ENCODE assay signal across 9 cellular contexts in the genomic region with DNA sequence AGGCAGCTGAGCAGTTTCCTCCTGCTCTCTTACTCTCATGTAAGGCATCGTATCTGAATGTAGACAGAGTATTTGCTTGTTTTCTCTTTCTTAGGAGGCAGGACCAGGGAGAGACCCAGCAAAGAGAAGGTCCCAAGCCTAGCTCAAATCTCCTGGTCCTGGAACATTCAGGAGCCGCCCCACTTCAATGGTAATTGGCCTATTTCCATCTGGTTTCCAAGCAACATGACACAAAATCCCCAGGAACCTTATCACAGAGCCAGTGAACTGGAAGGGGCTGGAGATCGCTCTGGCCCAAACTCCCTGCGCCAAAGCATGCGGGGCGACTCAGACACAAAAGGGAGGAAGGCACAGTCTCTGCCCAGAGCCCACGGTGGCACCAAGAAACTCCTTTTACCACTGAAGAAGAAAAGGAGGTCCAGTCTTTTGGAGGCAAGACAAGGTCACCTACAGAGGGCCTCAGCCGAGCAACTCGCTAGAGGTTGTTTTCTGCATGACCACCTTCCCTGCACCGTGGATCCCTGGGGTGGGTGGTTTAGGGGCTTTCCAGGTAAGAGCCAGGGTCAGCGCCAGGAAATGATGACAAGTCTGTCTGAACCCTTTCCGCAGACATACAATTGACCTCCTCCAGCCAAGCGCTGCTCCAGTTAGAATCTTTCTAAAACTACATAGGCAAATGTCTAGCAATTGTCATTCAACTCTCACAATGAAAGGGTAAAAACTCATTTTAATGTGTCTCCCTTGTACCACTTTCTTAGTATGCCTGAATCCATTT.
DNase-seq lines count a peak whose midpoint lies in the region; ATAC-seq lines count a peak whose summit lies in the region.
"Had no signal": no experiment of that assay in that cellular context is flagged by ENCODE, and none has a peak within 500 bp of the region (broad histone marks: within the 10 kb centered on the region; RNA-seq: fewer than 3 reads in every experiment).

No MANE protein-coding gene starts in this region.

- ATAC-seq in HG03469 (IDR thresholded peaks at IDR 0.05; ENCODE audit: unreplicated experiment), result no peak

- DNase-seq in NCI-H187 (lab: John Stamatoyannopoulos, UW) (peak; percentile 22 to 47), NCI-H187 treated with DMSO at 0.1 percent for 48 hours (lab: John Stamatoyannopoulos, UW) (no peak), NCI-H2171 treated with DMSO at 0.1 percent for 48 hours (lab: John Stamatoyannopoulos, UW) (peak; percentile 59), glomerular visceral epithelial cell (ENCODE audit: extremely low spot score) (peak; percentile 82), superior temporal gyrus (ENCODE audit: extremely low spot score) (peak; percentile 49), H7 (no peak), germinal center (ENCODE audit: low spot score) (no peak)

- H3K36me3 ChIP-seq in H7 (replicated peaks; ENCODE audit: control insufficient read depth, insufficient read depth, low read length), result no peaks in the 10 kb centered on the region

- no peak overlapping the region for H3K4me3 ChIP-seq in H7 (ENCODE audit: insufficient read depth, low read depth, low read length)
- H3K4me3 ChIP-seq: skin epidermis had no signal

- H3K27me3 ChIP-seq in H7 (ENCODE audit: control insufficient read depth, insufficient read depth, low read length), result no peaks in the 10 kb centered on the region

Comparison
In these comparisons a context has a peak if more than half of its experiments do, and no peak if none do; other contexts are left out.
1. DNase-seq: peak in NCI-H187 (2 of 2), NCI-H2171 treated with DMSO at 0.1 percent for 48 hours (single experiment), glomerular visceral epithelial cell (single experiment) and superior temporal gyrus (single experiment); none in NCI-H187 treated with DMSO at 0.1 percent for 48 hours (single experiment), H7 (single experiment) and germinal center (single experiment).